In genomic region chr6:52993461-52993860, GRCh38 we compare ENCODE assay signal across 9 cellular contexts. TPM values are rescaled to one million over a fixed set of nuclear protein-coding genes. Genes with fewer than 3 reads are reported as not detected.
DNase-seq lines count a peak whose midpoint lies in the region; ATAC-seq and TF ChIP-seq lines count a peak whose summit lies in the region.
"Had no signal": no experiment of that assay in that cellular context is flagged by ENCODE, and none has a peak within 500 bp of the region (broad histone marks: within the 10 kb centered on the region; RNA-seq: fewer than 3 reads in every experiment).

No MANE protein-coding gene starts in this region.

- no peak for DNase-seq in activated CD4-positive, alpha-beta T cell treated with anti-CD3 and anti-CD28 coated beads for 36 hours
- DNase-seq in activated CD4-positive, alpha-beta T cell treated with anti-CD3 and anti-CD28 coated beads for 4 hours: no peak
- DNase-seq in astrocyte of the spinal cord (ENCODE audit: low read depth, low spot score): peak; percentile 17
- DNase-seq in kidney glomerular epithelial cell (lab: John Stamatoyannopoulos, UW): peak; percentile 16
- DNase-seq in substantia nigra (lab: John Stamatoyannopoulos, UW): no peak
- no peak for DNase-seq in activated gamma-delta T cell (lab: John Stamatoyannopoulos, UW)
- DNase-seq in activated CD4-positive, alpha-beta T cell treated with anti-CD3 and anti-CD28 coated beads for 48 hours: no peak
- DNase-seq: NCI-H524 treated with DMSO at 0.1 percent for 48 hours had no signal

- in situ Hi-C loops in astrocyte of the spinal cord (cut with HindIII; ENCODE audit: low sequenced_read_pairs): no loop called here

- peaks cover 29% of the 10 kb centered on the region for H3K36me3 Mint-ChIP-seq in activated CD4-positive, alpha-beta T cell treated with anti-CD3 and anti-CD28 coated beads for 36 hours (ENCODE audit: low read depth)

- H3K27ac Mint-ChIP-seq in activated CD4-positive, alpha-beta T cell treated with anti-CD3 and anti-CD28 coated beads for 36 hours: no peak overlapping the region

- H3K27me3 Mint-ChIP-seq in activated CD4-positive, alpha-beta T cell treated with anti-CD3 and anti-CD28 coated beads for 36 hours: peaks cover 4% of the 10 kb centered on the region

- peak overlapping the region; percentile 82 for H3K4me3 ChIP-seq in astrocyte of the spinal cord (ENCODE audit: low read depth, low read length)

- POLR2A ChIA-PET in activated CD4-positive, alpha-beta T cell treated with anti-CD3 and anti-CD28 coated beads for 36 hours (lab: Charles Lee): interaction anchor here (0.7 kb wide), 1 partner anchor 72 kb away, joined by 3 read pairs; the partner anchor contains the start of gene FBXO9

- TF ChIP-seq CTCF in astrocyte of the spinal cord (IDR thresholded peaks at IDR 0.05; ENCODE audit: low read depth, low read length): no peak

- H3K9me3 Mint-ChIP-seq in activated CD4-positive, alpha-beta T cell treated with anti-CD3 and anti-CD28 coated beads for 36 hours (ENCODE audit: low read depth): no peaks in the 10 kb centered on the region

- ATAC-seq in activated CD4-positive, alpha-beta T cell treated with anti-CD3 and anti-CD28 coated beads for 36 hours: no peak
- no peak for ATAC-seq in HG02588 (IDR thresholded peaks at IDR 0.05; ENCODE audit: unreplicated experiment)

- H3K4me1 Mint-ChIP-seq in activated CD4-positive, alpha-beta T cell treated with anti-CD3 and anti-CD28 coated beads for 36 hours: peaks cover 54% of the 10 kb centered on the region

- CTCF ChIA-PET in activated CD4-positive, alpha-beta T cell treated with anti-CD3 and anti-CD28 coated beads for 36 hours (lab: Charles Lee): interaction anchor here (1.0 to 1.7 kb wide), 2 partner anchors 9 to 75 kb away, joined by 3 to 12 read pairs; no protein-coding TSS in a partner anchor

- intact Hi-C loops in activated CD4-positive, alpha-beta T cell treated with anti-CD3 and anti-CD28 coated beads for 36 hours (cut with DNase I, micrococcal nuclease): loop anchor here (5.0 to 10.0 kb wide), 5 partner anchors 319 to 831 kb away; partner anchors contain the start of gene GCLC (in 1 of the 2)

- H3K27ac ChIP-seq in substantia nigra (ENCODE audit: low read depth, low read length, poor library complexity, severe bottlenecking): peak overlapping the region; percentile 81

- H3K4me3 Mint-ChIP-seq in activated CD4-positive, alpha-beta T cell treated with anti-CD3 and anti-CD28 coated beads for 36 hours: peak overlapping the region; percentile 83

RNA-seq across cellular contexts. Expression of gene GSTA4, which starts 1.6 kb away (rescaled TPM):
- 10 to 100 TPM; 23.5 to 28.9 TPM for total RNA-seq in activated CD4-positive, alpha-beta T cell treated with anti-CD3 and anti-CD28 coated beads for 36 hours

Comparison
In these comparisons a context has a peak if more than half of its experiments do, and no peak if none do; other contexts are left out.
1. DNase-seq: peak in astrocyte of the spinal cord (single experiment) and kidney glomerular epithelial cell (single experiment); none in activated CD4-positive, alpha-beta T cell treated with anti-CD3 and anti-CD28 coated beads for 36 hours (single experiment), activated CD4-positive, alpha-beta T cell treated with anti-CD3 and anti-CD28 coated beads for 4 hours (0 of 2), substantia nigra (0 of 49), activated gamma-delta T cell (single experiment) and activated CD4-positive, alpha-beta T cell treated with anti-CD3 and anti-CD28 coated beads for 48 hours (single experiment).